1 cellular context compared by ENCODE assay signal in the genomic region with DNA sequence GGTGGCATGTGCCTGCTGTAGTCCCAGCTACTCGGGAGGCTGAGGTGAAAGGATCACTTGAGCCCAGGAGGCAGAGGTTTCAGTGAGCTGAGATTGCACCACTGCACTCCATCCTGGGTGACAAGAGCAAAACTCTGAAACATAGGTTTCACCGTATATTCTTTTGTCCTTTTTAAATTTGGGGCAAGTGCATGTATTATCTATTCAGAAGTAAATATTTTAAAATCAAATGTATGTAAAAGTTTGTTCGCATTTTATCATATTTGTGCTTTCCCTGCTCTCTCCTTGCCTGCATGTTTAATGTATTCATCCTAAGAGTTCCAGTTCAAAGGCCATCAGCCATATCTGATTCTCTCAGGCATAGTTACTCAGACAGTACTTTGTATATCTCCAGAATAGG.
TF ChIP-seq lines count a peak whose summit lies in the region.

No MANE protein-coding gene starts in this region.

TF ChIP-seq in HEK293, 187 proteins besides CTCF, POLR2A, EP300 and RAD21 (continued from another document):
- TF ChIP-seq, protein P1, sequence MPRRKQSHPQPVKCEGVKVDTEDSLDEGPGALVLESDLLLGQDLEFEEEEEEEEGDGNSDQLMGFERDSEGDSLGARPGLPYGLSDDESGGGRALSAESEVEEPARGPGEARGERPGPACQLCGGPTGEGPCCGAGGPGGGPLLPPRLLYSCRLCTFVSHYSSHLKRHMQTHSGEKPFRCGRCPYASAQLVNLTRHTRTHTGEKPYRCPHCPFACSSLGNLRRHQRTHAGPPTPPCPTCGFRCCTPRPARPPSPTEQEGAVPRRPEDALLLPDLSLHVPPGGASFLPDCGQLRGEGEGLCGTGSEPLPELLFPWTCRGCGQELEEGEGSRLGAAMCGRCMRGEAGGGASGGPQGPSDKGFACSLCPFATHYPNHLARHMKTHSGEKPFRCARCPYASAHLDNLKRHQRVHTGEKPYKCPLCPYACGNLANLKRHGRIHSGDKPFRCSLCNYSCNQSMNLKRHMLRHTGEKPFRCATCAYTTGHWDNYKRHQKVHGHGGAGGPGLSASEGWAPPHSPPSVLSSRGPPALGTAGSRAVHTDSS (tag by site-specific recombination; IDR thresholded peaks at IDR 0.05): no peak
- TF ChIP-seq ZNF302 (tag by site-specific recombination; IDR thresholded peaks at IDR 0.05; ENCODE audit: low read depth): no peak
